ENCODE assay signal across 10 cellular contexts in the genomic region with DNA sequence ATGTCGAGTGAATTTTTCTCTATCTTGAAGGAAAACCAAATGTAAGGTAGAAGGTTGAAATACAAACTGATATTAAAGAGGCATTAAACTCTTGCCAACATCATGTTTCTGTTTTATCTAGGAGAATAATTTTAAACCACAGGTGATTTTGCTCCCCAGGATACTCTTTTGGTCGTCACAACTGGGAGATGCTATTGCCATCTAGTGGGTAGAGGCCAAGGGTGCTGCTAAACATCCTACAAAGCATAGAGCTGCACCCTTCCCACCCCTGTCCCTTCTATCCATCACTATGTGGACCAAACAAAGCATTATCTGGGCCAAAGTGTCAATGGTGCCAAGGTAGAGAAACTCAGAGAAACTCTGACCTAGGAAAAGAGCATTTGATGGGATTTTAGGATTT.
DNase-seq lines count a peak whose midpoint lies in the region; ATAC-seq and TF ChIP-seq lines count a peak whose summit lies in the region.
"Had no signal": no experiment of that assay in that cellular context is flagged by ENCODE, and none has a peak within 500 bp of the region (broad histone marks: within the 10 kb centered on the region; RNA-seq: fewer than 3 reads in every experiment).

No MANE protein-coding gene starts in this region.

- 39 to 49% (median 46%) methylated on average over 2 of the region's 2 CpGs for WGBS in psoas muscle, 3 donors

- H3K27me3 ChIP-seq in tibial artery, result no peaks in the 10 kb centered on the region
- H3K27me3 ChIP-seq in upper lobe of right lung, result no peaks in the 10 kb centered on the region
- peaks cover 0 to 4% (median 0%) of the 10 kb centered on the region in 3 donors for H3K27me3 ChIP-seq in psoas muscle (ENCODE audit: insufficient read depth in 3 of 3, low read length in 2 of 3)

- H3K4me3 ChIP-seq in tibial artery (no peak overlapping the region), upper lobe of right lung (no peak overlapping the region), psoas muscle (no peak overlapping the region)
- H3K4me3 ChIP-seq: mucosa of descending colon had no signal

- H3K36me3 ChIP-seq in tibial artery, result no peaks in the 10 kb centered on the region
- no peaks in the 10 kb centered on the region for H3K36me3 ChIP-seq in upper lobe of right lung
- no peaks in the 10 kb centered on the region for H3K36me3 ChIP-seq in psoas muscle (ENCODE audit: insufficient read depth in 1 of 2, low read depth in 1 of 2)

- H3K9me3 ChIP-seq in tibial artery (no peaks in the 10 kb centered on the region), upper lobe of right lung (no peaks in the 10 kb centered on the region), psoas muscle (no peaks in the 10 kb centered on the region)
- H3K9me3 ChIP-seq: mucosa of descending colon had no signal

- peak; percentile 11 for DNase-seq in GM04504 (ENCODE audit: low read depth)
- peak; percentile 28 for DNase-seq in amniotic epithelial cell (ENCODE audit: low read depth)
- DNase-seq in lung microvascular endothelial cell (ENCODE audit: low read depth in 2 of 2), result peak; percentile 0
- no peak for DNase-seq in tibial artery
- DNase-seq in upper lobe of right lung, result no peak
- DNase-seq in psoas muscle, result no peak
- DNase-seq in NCI-H2171 treated with DMSO at 0.1 percent for 48 hours (lab: John Stamatoyannopoulos, UW), result no peak
- DNase-seq: cerebellar nuclear complex, mucosa of descending colon had no signal

- ATAC-seq in HG02852 (IDR thresholded peaks at IDR 0.05; ENCODE audit: unreplicated experiment), result peak; percentile 54
- no peak for ATAC-seq in upper lobe of right lung
- no peak for ATAC-seq in psoas muscle
- ATAC-seq: mucosa of descending colon had no signal

- TF ChIP-seq CTCF in tibial artery (IDR thresholded peaks at IDR 0.05), result no peak
- no peak for TF ChIP-seq CTCF in upper lobe of right lung (IDR thresholded peaks at IDR 0.05)
- no peak for TF ChIP-seq CTCF in psoas muscle (IDR thresholded peaks at IDR 0.05)

- intact Hi-C loops in tibial artery (cut with DNase I; ENCODE audit: low total_unique reads), result no loop called here
- intact Hi-C loops in upper lobe of right lung (cut with DNase I), result no loop called here
- intact Hi-C loops in psoas muscle (cut with DNase I), result no loop called here

- H3K27ac ChIP-seq in tibial artery (no peak overlapping the region), upper lobe of right lung (no peak overlapping the region), psoas muscle (no peak overlapping the region)

- H3K4me1 ChIP-seq in tibial artery (no peaks in the 10 kb centered on the region), upper lobe of right lung (no peaks in the 10 kb centered on the region), psoas muscle (no peaks in the 10 kb centered on the region)

Comparison
In these comparisons a context has a peak if more than half of its experiments do, and no peak if none do; other contexts are left out.
1. DNase-seq: peak in GM04504 (single experiment), amniotic epithelial cell (single experiment) and lung microvascular endothelial cell (2 of 2); none in tibial artery (0 of 2), upper lobe of right lung (single experiment), psoas muscle (0 of 2) and NCI-H2171 treated with DMSO at 0.1 percent for 48 hours (single experiment).